In the genomic region with DNA sequence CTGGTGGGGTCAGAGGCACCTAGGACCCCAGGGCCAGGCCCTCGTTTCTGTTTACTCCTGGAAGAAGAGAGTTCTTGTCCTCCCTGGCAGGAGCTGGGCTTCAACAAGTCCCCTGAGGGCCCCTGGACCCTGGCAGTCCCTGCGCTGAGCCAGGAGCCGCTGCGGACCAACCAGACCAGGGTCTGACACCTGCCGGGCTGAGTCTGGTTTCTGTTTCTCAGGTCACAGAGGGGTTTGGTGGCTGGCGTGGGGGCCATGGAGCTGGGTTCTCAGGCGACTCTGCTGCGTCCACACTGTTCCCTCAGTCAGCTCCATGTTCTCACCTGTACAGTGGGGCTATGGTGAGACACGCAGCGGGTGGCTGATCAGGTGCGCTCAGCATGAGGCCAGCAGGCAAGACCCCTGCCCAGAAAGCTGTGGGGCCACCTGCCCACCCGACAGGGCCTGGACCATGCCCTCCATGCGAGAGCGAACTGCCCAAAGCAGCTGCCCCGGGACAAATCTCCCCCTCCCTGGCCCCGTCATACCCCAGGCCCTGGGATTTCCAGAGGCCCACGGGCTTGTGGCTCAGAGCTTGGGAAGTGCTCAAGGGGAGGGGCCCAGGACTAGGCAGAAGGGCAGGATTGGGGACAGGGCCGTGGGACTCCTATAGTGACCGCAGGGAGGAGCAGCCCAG, we compare ENCODE assay signal across 17 cellular contexts. TPM values are rescaled to one million over a fixed set of nuclear protein-coding genes. Genes with fewer than 3 reads are reported as not detected.
DNase-seq lines count a peak whose midpoint lies in the region; ATAC-seq and TF ChIP-seq lines count a peak whose summit lies in the region.
"Had no signal": no experiment of that assay in that cellular context is flagged by ENCODE, and none has a peak within 500 bp of the region (broad histone marks: within the 10 kb centered on the region; RNA-seq: fewer than 3 reads in every experiment).

No MANE protein-coding gene starts in this region.

- H3K4me1 Mint-ChIP-seq in MCF 10A (ENCODE audit: insufficient read depth, unreplicated experiment): peaks cover 9% of the 10 kb centered on the region

- H3K27me3 ChIP-seq in breast epithelium: no peaks in the 10 kb centered on the region
- H3K27me3 ChIP-seq in esophagus muscularis mucosa: no peaks in the 10 kb centered on the region
- H3K27me3 ChIP-seq in muscle layer of colon (ENCODE audit: control insufficient read depth in 1 of 2, insufficient read depth in 2 of 2, low read length in 2 of 2): no peaks in the 10 kb centered on the region
- H3K27me3 ChIP-seq in tibial nerve: no peaks in the 10 kb centered on the region
- H3K27me3 ChIP-seq: BE2C, ovary had no signal

- WGBS in esophagus muscularis mucosa: 92% methylated on average over 12 of the region's 19 CpGs
- WGBS in tibial nerve, 2 donors: 79 to 85% methylated on average over 18 to 19 of the region's 19 CpGs

- H3K4me3 ChIP-seq in breast epithelium: no peak overlapping the region
- H3K4me3 ChIP-seq in esophagus muscularis mucosa: no peak overlapping the region
- no peak overlapping the region for H3K4me3 ChIP-seq in muscle layer of colon (ENCODE audit: low read depth in 1 of 2, low read length in 2 of 2)
- no peak overlapping the region for H3K4me3 ChIP-seq in tibial nerve
- H3K4me3 ChIP-seq: ovary had no signal

- no peak for TF ChIP-seq EP300 in esophagus muscularis mucosa (IDR thresholded peaks at IDR 0.05)
- no peak for TF ChIP-seq EP300 in tibial nerve (IDR thresholded peaks at IDR 0.05)

- no peak overlapping the region for H3K27ac Mint-ChIP-seq in MCF 10A (ENCODE audit: low read depth, unreplicated experiment)
- H3K27ac Mint-ChIP-seq: activated naive CD4-positive, alpha-beta T cell treated with anti-CD3 and anti-CD28 coated beads for 36 hours had no signal

- H3K36me3 ChIP-seq in breast epithelium (no peaks in the 10 kb centered on the region), esophagus muscularis mucosa (no peaks in the 10 kb centered on the region), muscle layer of colon (ENCODE audit: insufficient read depth, low read length) (no peaks in the 10 kb centered on the region), tibial nerve (no peaks in the 10 kb centered on the region)
- H3K36me3 ChIP-seq: BE2C, ovary had no signal

- POLR2A ChIA-PET in MCF 10A (lab: Yijun Ruan, JAX): interaction anchor here (0.6 to 1.7 kb wide), 8 partner anchors 11 to 251 kb away, joined by 3 to 8 read pairs (median 4); partner anchors contain the start of gene NOTCH1

- no peaks in the 10 kb centered on the region for H3K27me3 Mint-ChIP-seq in MCF 10A (ENCODE audit: insufficient read depth, unreplicated experiment)

- no peak for ATAC-seq in HG03521 (IDR thresholded peaks at IDR 0.05; ENCODE audit: unreplicated experiment)

- no peak overlapping the region for H3K4me3 Mint-ChIP-seq in MCF 10A (ENCODE audit: unreplicated experiment)
- H3K4me3 Mint-ChIP-seq: activated naive CD4-positive, alpha-beta T cell treated with anti-CD3 and anti-CD28 coated beads for 36 hours had no signal

- intact Hi-C loops in breast epithelium (cut with DNase I; ENCODE audit: low total_unique reads) (no loop called here), MCF 10A (cut with micrococcal nuclease) (no loop called here), esophagus muscularis mucosa (cut with DNase I) (no loop called here)

- TF ChIP-seq POLR2A in breast epithelium (IDR thresholded peaks at IDR 0.05) (no peak), esophagus muscularis mucosa (IDR thresholded peaks at IDR 0.05; ENCODE audit: low read depth) (no peak), tibial nerve (IDR thresholded peaks at IDR 0.05) (no peak)

- no peak for DNase-seq in breast epithelium (ENCODE audit: low spot score in 2 of 2)
- DNase-seq in MCF 10A (ENCODE audit: unreplicated experiment): no peak
- no peak for DNase-seq in esophagus muscularis mucosa (ENCODE audit: extremely low spot score)
- DNase-seq in tibial nerve (ENCODE audit: low spot score in 2 of 2): no peak
- DNase-seq in NK-92 (lab: John Stamatoyannopoulos, UW; ENCODE audit: unreplicated experiment): no peak
- DNase-seq in DMS153 treated with DMSO at 0.1 percent for 48 hours (lab: John Stamatoyannopoulos, UW; ENCODE audit: unreplicated experiment): no peak
- DNase-seq: activated CD4-positive, alpha-beta T cell treated with anti-CD3 and anti-CD28 coated beads, Interleukin-2, amount 50 U/mL, for 1 hour; activated naive CD4-positive, alpha-beta T cell treated with anti-CD3 and anti-CD28 coated beads for 36 hours; BE2C; cortex of kidney; NCI-H1417 treated with DMSO at 0.1 percent for 48 hours; NCI-H748 treated with DMSO at 0.1 percent for 48 hours; ovary had no signal

- no TSS peak for BruUV-seq in MCF 10A (replicated peaks; lab: Mats Ljungman, UMichigan)

- H3K9me3 Mint-ChIP-seq in MCF 10A (ENCODE audit: unreplicated experiment): no peaks in the 10 kb centered on the region

- H3K4me1 ChIP-seq in breast epithelium (peaks cover 10 to 22% of the 10 kb centered on the region in 2 donors), esophagus muscularis mucosa (peaks cover 60 to 64% (median 63%) of the 10 kb centered on the region in 4 donors), muscle layer of colon (ENCODE audit: insufficient read depth, low read length) (peaks cover 50% of the 10 kb centered on the region), tibial nerve (peaks cover 8 to 65% (median 53%) of the 10 kb centered on the region in 4 donors)
- H3K4me1 ChIP-seq: BE2C had no signal

- H3K36me3 Mint-ChIP-seq in MCF 10A (ENCODE audit: insufficient read depth, unreplicated experiment): no peaks in the 10 kb centered on the region

- CTCF ChIA-PET in MCF 10A (lab: Yijun Ruan, JAX): interaction anchor here (0.7 to 1.1 kb wide), 3 partner anchors 47 to 60 kb away, joined by 4 read pairs; no protein-coding TSS in a partner anchor

- no peak overlapping the region for H3K9ac ChIP-seq in muscle layer of colon (ENCODE audit: low read length)
- H3K9ac ChIP-seq: KMS-11 had no signal

- H3K9me3 ChIP-seq in breast epithelium (peaks cover 0 to 5% of the 10 kb centered on the region in 2 donors), esophagus muscularis mucosa (no peaks in the 10 kb centered on the region), muscle layer of colon (ENCODE audit: low read length) (no peaks in the 10 kb centered on the region), tibial nerve (peaks cover 0 to 5% (median 0%) of the 10 kb centered on the region in 4 donors)
- H3K9me3 ChIP-seq: BE2C, ovary had no signal

- TF ChIP-seq CTCF in breast epithelium (IDR thresholded peaks at IDR 0.05) (no peak), MCF 10A (IDR thresholded peaks at IDR 0.05; ENCODE audit: unreplicated experiment) (no peak), esophagus muscularis mucosa (IDR thresholded peaks at IDR 0.05) (no peak), tibial nerve (IDR thresholded peaks at IDR 0.05) (no peak)

- H3K27ac ChIP-seq in breast epithelium (peak overlapping the region; percentile 7 to 77), esophagus muscularis mucosa (replicated peaks in 1 of 4) (peak overlapping the region; percentile 69 to 78 (median 74)), muscle layer of colon (ENCODE audit: low read depth, low read length) (peak overlapping the region; percentile 78), tibial nerve (peak overlapping the region; percentile 13 to 81 (median 72))
- H3K27ac ChIP-seq: 22Rv1, KMS-11, ovary had no signal

RNA-seq across cellular contexts. Expression of gene NOTCH1, which starts 17.9 kb away (rescaled TPM):
- total RNA-seq in breast epithelium (10 to 100 TPM; 12.6 to 33.8 (median 21.1) TPM), MCF 10A (2022) (37.5 and 53.4 TPM in 2 replicates), esophagus muscularis mucosa (10 to 100 TPM; 48.6 to 90.6 (median 58.8) TPM), tibial nerve (10 to 100 TPM; 29.3 to 65.4 (median 41.5) TPM)
